Comparison of ENCODE assay signal across 8 cellular contexts in the genomic region with DNA sequence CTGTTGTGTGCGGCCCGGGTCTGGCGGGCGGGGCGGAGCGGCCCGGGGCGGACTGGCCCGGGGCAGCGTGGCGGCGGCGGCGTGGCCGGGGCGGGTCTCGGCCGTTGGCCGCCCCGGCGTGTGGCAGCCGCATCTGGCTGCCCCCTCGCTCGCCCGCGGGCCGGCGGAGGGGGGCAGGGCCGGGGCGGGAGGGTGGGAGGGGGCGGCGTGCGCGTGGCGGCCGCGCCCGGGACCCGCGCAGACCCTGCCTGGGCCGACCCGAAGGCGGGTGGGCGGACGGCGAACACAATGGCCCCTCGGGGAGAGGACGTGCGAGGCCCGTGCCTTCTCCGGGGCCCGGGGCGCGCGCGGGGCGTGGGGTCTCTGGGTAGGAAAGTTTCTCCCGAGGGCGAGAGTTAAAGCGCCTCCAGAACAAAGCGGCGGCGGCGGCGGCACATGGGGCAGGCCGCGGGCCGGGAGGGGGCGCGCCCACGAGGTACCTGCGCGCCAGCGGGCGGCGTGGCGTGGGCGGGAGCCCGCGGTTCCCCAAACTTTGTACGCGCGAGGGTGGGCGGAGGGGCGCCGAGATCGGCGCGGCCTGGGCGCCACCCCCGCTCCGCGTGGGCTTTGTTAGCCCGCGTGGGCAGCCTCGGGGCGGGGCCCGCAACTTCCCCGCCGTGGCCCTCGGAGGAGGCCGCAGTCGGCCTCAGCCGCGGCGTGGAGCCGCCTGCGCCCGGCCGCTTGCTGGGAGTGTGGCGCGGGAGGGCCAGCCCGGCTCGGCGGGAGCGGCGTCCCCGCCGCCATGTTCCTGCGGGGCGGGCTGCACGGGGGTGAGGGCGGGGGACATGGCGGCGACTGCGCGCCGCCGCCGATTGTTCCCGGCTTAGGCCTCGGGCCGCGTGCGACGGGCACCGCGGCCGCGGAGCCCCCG. TPM values are rescaled to one million over a fixed set of nuclear protein-coding genes. Genes with fewer than 3 reads are reported as not detected.
DNase-seq lines count a peak whose midpoint lies in the region; ATAC-seq and TF ChIP-seq lines count a peak whose summit lies in the region.

No MANE protein-coding gene starts in this region.

- POLR2A ChIA-PET in HEK293 (lab: Yijun Ruan, JAX): no interaction called here

- no peaks in the 10 kb centered on the region for H3K9me3 ChIP-seq in HEK293 (ENCODE audit: control insufficient read depth, insufficient read depth, low read depth, low read length)
- no peaks in the 10 kb centered on the region for H3K9me3 ChIP-seq in esophagus squamous epithelium

- CTCF ChIA-PET in HEK293 (lab: Yijun Ruan, JAX): no interaction called here

- peak overlapping the region; percentile 74 for H3K27ac ChIP-seq in HEK293 (ENCODE audit: extremely low read depth, low read depth, low read length)
- peak overlapping the region; percentile 81 to 98 (median 97) for H3K27ac ChIP-seq in esophagus squamous epithelium

- TF ChIP-seq CTCF in HEK293 (tag by site-specific recombination; IDR thresholded peaks at IDR 0.05): no peak
- TF ChIP-seq CTCF in NB4 (IDR thresholded peaks at IDR 0.05; ENCODE audit: low read depth, low read length): no peak
- TF ChIP-seq CTCF in esophagus squamous epithelium (IDR thresholded peaks at IDR 0.05): peak in 2 of 6 experiments; percentile 4 to 27
- no peak for TF ChIP-seq CTCF in nephron (IDR thresholded peaks at IDR 0.05; ENCODE audit: unreplicated experiment in 3 of 3)

- peaks cover 37% of the 10 kb centered on the region for H3K4me1 Mint-ChIP-seq in nephron
- peaks cover 30% of the 10 kb centered on the region for H3K4me1 Mint-ChIP-seq in stimulated activated naive CD8-positive, alpha-beta T cell treated with anti-CD3 and anti-CD28 coated beads, Interleukin-15, amount 100 ng/mL, for 72 hours

- peaks cover 18% of the 10 kb centered on the region for H3K27me3 Mint-ChIP-seq in nephron (ENCODE audit: low read depth)
- H3K27me3 Mint-ChIP-seq in stimulated activated naive CD8-positive, alpha-beta T cell treated with anti-CD3 and anti-CD28 coated beads, Interleukin-15, amount 100 ng/mL, for 72 hours: no peaks in the 10 kb centered on the region

- ATAC-seq in stimulated activated naive CD8-positive, alpha-beta T cell treated with anti-CD3 and anti-CD28 coated beads, Interleukin-15, amount 100 ng/mL, for 72 hours: peak; percentile 62

- H3K4me3 ChIP-seq in HEK293 (ENCODE audit: low read depth, low read length) (peak overlapping the region; percentile 68), NB4 (ENCODE audit: low read depth, low read length) (peak overlapping the region; percentile 51), esophagus squamous epithelium (peak overlapping the region; percentile 65 to 98 (median 92))

- H3K27ac Mint-ChIP-seq in nephron: no peak overlapping the region
- H3K27ac Mint-ChIP-seq in stimulated activated naive CD8-positive, alpha-beta T cell treated with anti-CD3 and anti-CD28 coated beads, Interleukin-15, amount 100 ng/mL, for 72 hours: peak overlapping the region in 1 of 2 donors; percentile 78

- intact Hi-C loops in esophagus squamous epithelium (cut with DNase I): no loop called here

- H3K4me3 Mint-ChIP-seq in nephron: peak overlapping the region; percentile 51 to 63 (median 56)
- H3K4me3 Mint-ChIP-seq in stimulated activated naive CD8-positive, alpha-beta T cell treated with anti-CD3 and anti-CD28 coated beads, Interleukin-15, amount 100 ng/mL, for 72 hours: peak overlapping the region; percentile 62 to 70

- peaks cover 37% of the 10 kb centered on the region for H3K36me3 Mint-ChIP-seq in nephron (ENCODE audit: low read depth)

- no peaks in the 10 kb centered on the region for H3K9me3 Mint-ChIP-seq in nephron
- no peaks in the 10 kb centered on the region for H3K9me3 Mint-ChIP-seq in stimulated activated naive CD8-positive, alpha-beta T cell treated with anti-CD3 and anti-CD28 coated beads, Interleukin-15, amount 100 ng/mL, for 72 hours

- H3K36me3 ChIP-seq in HEK293 (ENCODE audit: control insufficient read depth in 2 of 2, insufficient read depth in 1 of 2, low read length in 2 of 2) (peaks cover 0 to 43% of the 10 kb centered on the region in 2 experiments; a peak in 1 of 3 replicates), esophagus squamous epithelium (peaks cover 0 to 33% (median 4%) of the 10 kb centered on the region in 3 donors)

- no CpG with 5 or more reads among the region's 141 CpGs for WGBS in esophagus squamous epithelium, 2 donors

- DNase-seq in NB4 (ENCODE audit: low read depth): no peak
- DNase-seq in activated T-cell treated with anti-CD3 and anti-CD28 coated beads, Interleukin-2, amount 50 U/mL, for 48 hours: peak; percentile 74 to 82
- no peak for DNase-seq in esophagus squamous epithelium (lab: John Stamatoyannopoulos, UW)
- peak; percentile 73 to 81 for DNase-seq in stimulated activated naive CD8-positive, alpha-beta T cell treated with anti-CD3 and anti-CD28 coated beads, Interleukin-15, amount 100 ng/mL, for 72 hours
- no peak for DNase-seq in T1000 (lab: John Stamatoyannopoulos, UW)

- H3K4me1 ChIP-seq in HEK293 (ENCODE audit: control insufficient read depth, insufficient read depth, low read length) (no peaks in the 10 kb centered on the region), esophagus squamous epithelium (peaks cover 0 to 42% (median 9%) of the 10 kb centered on the region in 3 donors)

- TF ChIP-seq POLR2A in GM15510 (IDR thresholded peaks at IDR 0.05; ENCODE audit: borderline replicate concordance, extremely low read depth, insufficient read length) (peak; percentile 25), NB4 (IDR thresholded peaks at IDR 0.05; ENCODE audit: extremely low read depth, insufficient read length) (no peak), esophagus squamous epithelium (IDR thresholded peaks at IDR 0.05) (no peak)

- peaks cover 0 to 29% (median 0%) of the 10 kb centered on the region in 4 donors for H3K27me3 ChIP-seq in esophagus squamous epithelium

TF ChIP-seq in HEK293, 187 proteins besides CTCF, POLR2A, EP300 and RAD21:
- TF ChIP-seq ZNF37A (tag by site-specific recombination; IDR thresholded peaks at IDR 0.05) (no peak), KLF10 (tag by site-specific recombination; IDR thresholded peaks at IDR 0.05) (peak; percentile 56; the same call in 1 of the 2 replicates), ZNF175 (tag by site-specific recombination; IDR thresholded peaks at IDR 0.05) (no peak), SETDB1 (IDR thresholded peaks at IDR 0.05; ENCODE audit: insufficient read length, low read length) (no peak), ZNF157 (tag by site-specific recombination; IDR thresholded peaks at IDR 0.05) (no peak), HIC1 (tag by site-specific recombination; IDR thresholded peaks at IDR 0.05) (no peak), ZNF155 (tag by site-specific recombination; IDR thresholded peaks at IDR 0.05) (no peak), ZNF561 (tag by site-specific recombination; IDR thresholded peaks at IDR 0.05; ENCODE audit: borderline replicate concordance) (peak; percentile 32; the same call in 1 of the 2 replicates), ZFHX2 (tag by site-specific recombination; conservative IDR thresholded peaks at IDR 0.05) (peak; percentile 91), IKZF3 (tag by site-specific recombination; IDR thresholded peaks at IDR 0.05) (no peak), ZNF121 (tag by site-specific recombination; IDR thresholded peaks at IDR 0.05) (no peak), ZNF114 (tag by site-specific recombination; IDR thresholded peaks at IDR 0.05) (no peak), EGR2 (tag by site-specific recombination; IDR thresholded peaks at IDR 0.05; ENCODE audit: low read depth) (0 out of 2 replicates have a peak, but pooled peaks have one; percentile 17), ZNF610 (tag by site-specific recombination; IDR thresholded peaks at IDR 0.05; ENCODE audit: borderline replicate concordance) (no peak)
- TF ChIP-seq, protein P1, sequence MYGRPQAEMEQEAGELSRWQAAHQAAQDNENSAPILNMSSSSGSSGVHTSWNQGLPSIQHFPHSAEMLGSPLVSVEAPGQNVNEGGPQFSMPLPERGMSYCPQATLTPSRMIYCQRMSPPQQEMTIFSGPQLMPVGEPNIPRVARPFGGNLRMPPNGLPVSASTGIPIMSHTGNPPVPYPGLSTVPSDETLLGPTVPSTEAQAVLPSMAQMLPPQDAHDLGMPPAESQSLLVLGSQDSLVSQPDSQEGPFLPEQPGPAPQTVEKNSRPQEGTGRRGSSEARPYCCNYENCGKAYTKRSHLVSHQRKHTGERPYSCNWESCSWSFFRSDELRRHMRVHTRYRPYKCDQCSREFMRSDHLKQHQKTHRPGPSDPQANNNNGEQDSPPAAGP (tag by site-specific recombination; IDR thresholded peaks at IDR 0.05): no peak

RNA-seq across cellular contexts. Expression of gene MIR17HG, which starts 0.8 kb away (rescaled TPM):
- 10 to 100 TPM in 1 of 4 donors, 1 to 10 TPM in 2, under 1 TPM in 1; 0.95 to 21.0 (median 4.5) TPM for total RNA-seq in esophagus squamous epithelium

RNA-seq across cellular contexts. Expression of gene GPC5, which starts 50.2 kb away (rescaled TPM):
- not detected for total RNA-seq in esophagus squamous epithelium

Comparison
In these comparisons a context has a peak if more than half of its experiments do, and no peak if none do; other contexts are left out.
1. DNase-seq: peak in activated T-cell treated with anti-CD3 and anti-CD28 coated beads, Interleukin-2, amount 50 U/mL, for 48 hours (2 of 2) and stimulated activated naive CD8-positive, alpha-beta T cell treated with anti-CD3 and anti-CD28 coated beads, Interleukin-15, amount 100 ng/mL, for 72 hours (2 of 2); none in NB4 (single experiment), esophagus squamous epithelium (single experiment) and T1000 (single experiment).
2. Peak in every context shown above with its lines, with median percentiles within 50 percentile points of each other: H3K4me3 ChIP-seq.